ENCODE assay signal across 10 cellular contexts in genomic region chr4:2795558-2796260, GRCh38. TPM values are rescaled to one million over a fixed set of nuclear protein-coding genes. Genes with fewer than 3 reads are reported as not detected.
A peak's percentile ranks its signal among the peaks of the same experiment; 100 is the strongest.
DNase-seq lines count a peak whose midpoint lies in the region; ATAC-seq and TF ChIP-seq lines count a peak whose summit lies in the region.
"Had no signal": no experiment of that assay in that cellular context is flagged by ENCODE, and none has a peak within 500 bp of the region (broad histone marks: within the 10 kb centered on the region; RNA-seq: fewer than 3 reads in every experiment).

No MANE protein-coding gene starts in this region.

- TF ChIP-seq EP300 in ovary (IDR thresholded peaks at IDR 0.05) = no peak

- WGBS in ovary, 3 donors = 83 to 92% (median 86%) methylated on average over 24 of the region's 24 CpGs

- no peaks in the 10 kb centered on the region for H3K36me3 ChIP-seq in BE2C
- no peaks in the 10 kb centered on the region for H3K36me3 ChIP-seq in ovary

- no peak overlapping the region for H3K27ac ChIP-seq in ovary

- H3K9me3 ChIP-seq in BE2C (no peaks in the 10 kb centered on the region), T-helper 17 cell (ENCODE audit: control insufficient read depth, low read length, poor library complexity, severe bottlenecking) (no peaks in the 10 kb centered on the region), ovary (no peaks in the 10 kb centered on the region)
- H3K9me3 ChIP-seq: Caco-2 had no signal

- H3K27me3 ChIP-seq in BE2C = no peaks in the 10 kb centered on the region
- H3K27me3 ChIP-seq in ovary = no peaks in the 10 kb centered on the region

- ATAC-seq in T-helper 17 cell = no peak
- ATAC-seq in GM21526 (IDR thresholded peaks at IDR 0.05; ENCODE audit: low FRiP score, unreplicated experiment) = no peak
- ATAC-seq in GM21390 (IDR thresholded peaks at IDR 0.05; ENCODE audit: unreplicated experiment) = no peak
- no peak for ATAC-seq in GM19324 (IDR thresholded peaks at IDR 0.05; ENCODE audit: low FRiP score, unreplicated experiment)
- ATAC-seq in HG03469 (IDR thresholded peaks at IDR 0.05; ENCODE audit: unreplicated experiment) = no peak

- DNase-seq in BE2C = peak; percentile 12
- peak in 1 of 3 donors; percentile 3 for DNase-seq in T-helper 17 cell
- DNase-seq in glutamatergic neuron = peak; percentile 17
- peak; percentile 11 to 40 (median 31) for DNase-seq in ovary
- DNase-seq: NCI-H2107 had no signal

- peaks cover 50% of the 10 kb centered on the region for H3K4me1 Mint-ChIP-seq in T-helper 17 cell
- peaks cover under 1% of the 10 kb centered on the region for H3K4me1 Mint-ChIP-seq in glutamatergic neuron (ENCODE audit: low read depth, unreplicated experiment)

- H3K4me3 Mint-ChIP-seq in T-helper 17 cell = no peak overlapping the region
- no peak overlapping the region for H3K4me3 Mint-ChIP-seq in glutamatergic neuron (ENCODE audit: unreplicated experiment)

- H3K27me3 Mint-ChIP-seq in T-helper 17 cell (no peaks in the 10 kb centered on the region), glutamatergic neuron (ENCODE audit: unreplicated experiment) (peaks cover 5% of the 10 kb centered on the region)

- no peak overlapping the region for H3K4me3 ChIP-seq in BE2C (ENCODE audit: low read depth, low read length)
- no peak overlapping the region for H3K4me3 ChIP-seq in ovary

- no peak for TF ChIP-seq POLR2A in ovary (IDR thresholded peaks at IDR 0.05)

- TF ChIP-seq CTCF in BE2C (IDR thresholded peaks at IDR 0.05; ENCODE audit: low read depth, low read length) (no peak), glutamatergic neuron (IDR thresholded peaks at IDR 0.05; ENCODE audit: partially characterized antibody, unreplicated experiment) (no peak), ovary (IDR thresholded peaks at IDR 0.05) (no peak)

- intact Hi-C loops in ovary (cut with DNase I) = no loop called here

- H3K4me1 ChIP-seq in BE2C = peaks cover 53% of the 10 kb centered on the region
- peaks cover 21% of the 10 kb centered on the region for H3K4me1 ChIP-seq in ovary (ENCODE audit: insufficient read depth)

- H3K27ac Mint-ChIP-seq in T-helper 17 cell = peak overlapping the region; percentile 21
- H3K27ac Mint-ChIP-seq in glutamatergic neuron (ENCODE audit: unreplicated experiment) = no peak overlapping the region

- H3K9me3 Mint-ChIP-seq in glutamatergic neuron (ENCODE audit: unreplicated experiment) = peaks cover 2% of the 10 kb centered on the region

- H3K36me3 Mint-ChIP-seq in T-helper 17 cell (ENCODE audit: low read depth) (no peaks in the 10 kb centered on the region), glutamatergic neuron (ENCODE audit: unreplicated experiment) (no peaks in the 10 kb centered on the region)

RNA-seq across cellular contexts. Expression of gene SH3BP2, which starts 2.8 kb away (rescaled TPM):
- polyA plus RNA-seq in BE2C (2012; ENCODE audit: insufficient read depth, insufficient read length, low read depth) = 35.4 TPM
- total RNA-seq in T-helper 17 cell (10 to 100 TPM; 36.0 to 62.0 TPM), glutamatergic neuron (ENCODE audit: unreplicated experiment) (85.3 TPM), ovary (10 to 100 TPM; 13.6 to 46.9 (median 29.3) TPM)
- polyA plus RNA-seq in ovary = 10 to 100 TPM in 1 of 2 donors, 1 to 10 TPM in 1; 5.3 to 18.3 TPM

RNA-seq across cellular contexts. Expression of gene TNIP2, which starts 39.6 kb away (rescaled TPM):
- 47.1 TPM for polyA plus RNA-seq in BE2C (2012; ENCODE audit: insufficient read depth, insufficient read length, low read depth)
- total RNA-seq in T-helper 17 cell = 10 to 100 TPM; 66.0 to 72.5 TPM
- 25.4 TPM for total RNA-seq in glutamatergic neuron (ENCODE audit: unreplicated experiment)
- total RNA-seq in ovary = 10 to 100 TPM; 27.2 to 43.2 (median 36.9) TPM
- polyA plus RNA-seq in ovary = 10 to 100 TPM in 1 of 2 donors, 1 to 10 TPM in 1; 6.4 to 28.4 TPM

RNA-seq across cellular contexts. Expression of gene ADD1, which starts 47.9 kb away (rescaled TPM):
- 184 TPM for polyA plus RNA-seq in BE2C (2012; ENCODE audit: insufficient read depth, insufficient read length, low read depth)
- total RNA-seq in T-helper 17 cell = 100 to 1,000 TPM; 211 to 228 TPM
- total RNA-seq in glutamatergic neuron (ENCODE audit: unreplicated experiment) = 276 TPM
- 100 to 1,000 TPM; 166 to 447 (median 389) TPM for total RNA-seq in ovary
- polyA plus RNA-seq in ovary = 100 to 1,000 TPM; 203 to 365 TPM
